Comparison of ENCODE assay signal across 8 cellular contexts in the genomic region with DNA sequence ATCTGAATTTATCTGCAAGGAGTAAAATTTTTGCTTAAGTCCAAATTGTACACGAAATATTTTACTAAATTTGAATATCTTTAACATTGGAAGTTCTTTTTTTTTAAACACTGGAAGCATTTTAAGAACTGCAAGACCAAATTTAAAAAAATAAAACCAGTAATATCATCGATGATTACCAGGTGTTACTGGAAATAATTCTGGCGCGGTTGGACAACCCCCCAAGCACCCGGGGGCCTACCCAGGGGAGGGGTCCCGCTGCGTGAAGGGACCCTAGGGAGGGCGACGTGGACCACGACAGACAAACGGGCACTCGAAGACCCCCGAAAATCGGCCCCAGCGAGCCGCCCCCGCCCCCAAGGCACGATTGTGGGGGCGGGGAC. TPM values are rescaled to one million over a fixed set of nuclear protein-coding genes. Genes with fewer than 3 reads are reported as not detected.
DNase-seq lines count a peak whose midpoint lies in the region; ATAC-seq, FAIRE-seq and TF ChIP-seq lines count a peak whose summit lies in the region.

No MANE protein-coding gene starts in this region.

- CTCF ChIA-PET in activated CD4-positive, alpha-beta memory T cell treated with anti-CD3 and anti-CD28 coated beads, Interleukin-2, amount 10 ng/mL, durations not matched to agents 7 days and 5 days (lab: Charles Lee): no interaction called here

- H3K4me1 ChIP-seq in HAP-1 (peaks cover 15% of the 10 kb centered on the region), hepatocyte (ENCODE audit: insufficient read depth) (peaks cover 22% of the 10 kb centered on the region), small intestine (ENCODE audit: control insufficient read depth in 2 of 2, insufficient read depth in 1 of 2, low read depth in 1 of 2, low read length in 1 of 2) (peaks cover 5% of the 10 kb centered on the region in 2 donors)

- DNase-seq in HAP-1 (ENCODE audit: low spot score in 2 of 2) (no peak), hepatocyte (ENCODE audit: low spot score) (no peak), small intestine (no peak), NCI-H128 (lab: John Stamatoyannopoulos, UW; ENCODE audit: unreplicated experiment) (no peak)
- no peak for DNase-seq in activated CD4-positive, alpha-beta memory T cell treated with anti-CD3 and anti-CD28 coated beads, Interleukin-2, amount 10 ng/mL, durations not matched to agents 7 days and 5 days

- H3K9me3 ChIP-seq in HAP-1 (no peaks in the 10 kb centered on the region), hepatocyte (ENCODE audit: low read depth) (no peaks in the 10 kb centered on the region), small intestine (ENCODE audit: control insufficient read depth, low read depth) (no peaks in the 10 kb centered on the region)

- H3K27ac ChIP-seq in hepatocyte (peak overlapping the region; percentile 58), small intestine (ENCODE audit: low read depth in 1 of 2, low read length in 1 of 2) (peak overlapping the region in 1 of 2 donors; percentile 56)

- ATAC-seq in HG03460 (IDR thresholded peaks at IDR 0.05; ENCODE audit: unreplicated experiment) (no peak), GM19324 (IDR thresholded peaks at IDR 0.05; ENCODE audit: low FRiP score, unreplicated experiment) (no peak), GM21529 (IDR thresholded peaks at IDR 0.05; ENCODE audit: unreplicated experiment) (no peak)

- H3K4me3 Mint-ChIP-seq in activated CD4-positive, alpha-beta memory T cell treated with anti-CD3 and anti-CD28 coated beads, Interleukin-2, amount 10 ng/mL, durations not matched to agents 7 days and 5 days: peak overlapping the region; percentile 90

- peaks cover 29% of the 10 kb centered on the region for H3K36me3 Mint-ChIP-seq in activated CD4-positive, alpha-beta memory T cell treated with anti-CD3 and anti-CD28 coated beads, Interleukin-2, amount 10 ng/mL, durations not matched to agents 7 days and 5 days (ENCODE audit: low read depth)

- H2AFZ ChIP-seq in hepatocyte: peak overlapping the region; percentile 79

- H3K79me2 ChIP-seq in hepatocyte: peaks cover 44% of the 10 kb centered on the region

- in situ Hi-C loops in HAP-1 (cut with MboI; ENCODE audit: low sequenced_read_pairs): no loop called here

- H3K9me3 Mint-ChIP-seq in activated CD4-positive, alpha-beta memory T cell treated with anti-CD3 and anti-CD28 coated beads, Interleukin-2, amount 10 ng/mL, durations not matched to agents 7 days and 5 days: no peaks in the 10 kb centered on the region

- H3K4me1 Mint-ChIP-seq in activated CD4-positive, alpha-beta memory T cell treated with anti-CD3 and anti-CD28 coated beads, Interleukin-2, amount 10 ng/mL, durations not matched to agents 7 days and 5 days: peaks cover 34% of the 10 kb centered on the region

- H3K27me3 ChIP-seq in HAP-1 (ENCODE audit: low read depth): no peaks in the 10 kb centered on the region
- no peaks in the 10 kb centered on the region for H3K27me3 ChIP-seq in hepatocyte
- no peaks in the 10 kb centered on the region for H3K27me3 ChIP-seq in small intestine (ENCODE audit: control insufficient read depth in 2 of 2, insufficient read depth in 2 of 2, low read length in 2 of 2)

- H3K4me2 ChIP-seq in hepatocyte: peak overlapping the region; percentile 74

- H4K20me1 ChIP-seq in hepatocyte (ENCODE audit: insufficient read depth, poor library complexity, severe bottlenecking): peaks cover 43% of the 10 kb centered on the region

- H3K27ac Mint-ChIP-seq in activated CD4-positive, alpha-beta memory T cell treated with anti-CD3 and anti-CD28 coated beads, Interleukin-2, amount 10 ng/mL, durations not matched to agents 7 days and 5 days: peak overlapping the region; percentile 83

- H3K9me2 ChIP-seq in hepatocyte (replicated peaks; ENCODE audit: insufficient read depth): no peaks in the 10 kb centered on the region

- POLR2A ChIA-PET in activated CD4-positive, alpha-beta memory T cell treated with anti-CD3 and anti-CD28 coated beads, Interleukin-2, amount 10 ng/mL, durations not matched to agents 7 days and 5 days (lab: Charles Lee): interaction anchor here (0.7 to 7.8 kb wide), 5 partner anchors 9 to 351 kb away, joined by 4 to 114 read pairs (median 58); partner anchors contain the start of genes JSRP1 and SF3A2

- no peaks in the 10 kb centered on the region for H3K27me3 Mint-ChIP-seq in activated CD4-positive, alpha-beta memory T cell treated with anti-CD3 and anti-CD28 coated beads, Interleukin-2, amount 10 ng/mL, durations not matched to agents 7 days and 5 days

- WGBS in hepatocyte (ENCODE audit: low lambda C conversion rate, missing lambda C conversion rate): 3% methylated on average over 14 of the region's 19 CpGs
- 1 to 2% (median 2%) methylated on average over 16 to 19 of the region's 19 CpGs for WGBS in small intestine, 3 donors

- FAIRE-seq in small intestine (lab: Jason Lieb, UNC): no peak

- H3K4me3 ChIP-seq in HAP-1: peak overlapping the region; percentile 99
- H3K4me3 ChIP-seq in hepatocyte: peak overlapping the region; percentile 44
- peak overlapping the region; percentile 51 to 53 for H3K4me3 ChIP-seq in small intestine (ENCODE audit: low read depth in 1 of 2, low read length in 2 of 2)

- no peak for TF ChIP-seq CTCF in hepatocyte (IDR thresholded peaks at IDR 0.05; ENCODE audit: poor library complexity)

- H3K36me3 ChIP-seq in HAP-1 (replicated peaks): peaks cover 38% of the 10 kb centered on the region
- no peaks in the 10 kb centered on the region for H3K36me3 ChIP-seq in hepatocyte (replicated peaks; ENCODE audit: insufficient read depth, low read depth)
- H3K36me3 ChIP-seq in small intestine (ENCODE audit: control insufficient read depth in 2 of 2, insufficient read depth in 2 of 2, low read length in 2 of 2): peaks cover 2 to 13% of the 10 kb centered on the region in 2 donors

RNA-seq across cellular contexts. Expression of gene JSRP1, which starts 12.6 kb away (rescaled TPM):
- total RNA-seq in activated CD4-positive, alpha-beta memory T cell treated with anti-CD3 and anti-CD28 coated beads, Interleukin-2, amount 10 ng/mL, durations not matched to agents 7 days and 5 days: 1 to 10 TPM in 1 of 2 experiments, under 1 TPM in 1; 0.73 to 1.3 TPM
- total RNA-seq in hepatocyte: 0.30 TPM in 1 of 2 replicates, not detected in the other
- 0.91 and 0.93 TPM in 2 replicates for polyA plus RNA-seq in hepatocyte
- 1 to 10 TPM in 2 of 3 donors, under 1 TPM in 1; 0.69 to 1.9 (median 1.3) TPM for polyA plus RNA-seq in small intestine

RNA-seq across cellular contexts. Expression of gene PEAK3, which starts 13.1 kb away (rescaled TPM):
- total RNA-seq in activated CD4-positive, alpha-beta memory T cell treated with anti-CD3 and anti-CD28 coated beads, Interleukin-2, amount 10 ng/mL, durations not matched to agents 7 days and 5 days: under 1 TPM; 0.70 to 0.88 TPM
- not detected in 2 replicates for total RNA-seq in hepatocyte
- polyA plus RNA-seq in hepatocyte (0.15 and 0.57 TPM in 2 replicates), small intestine (under 1 TPM in 2 of 3 donors, not detected in 1; 0.46 to 0.54 TPM)

RNA-seq across cellular contexts. Expression of gene AMH, which starts 19.7 kb away (rescaled TPM):
- total RNA-seq in activated CD4-positive, alpha-beta memory T cell treated with anti-CD3 and anti-CD28 coated beads, Interleukin-2, amount 10 ng/mL, durations not matched to agents 7 days and 5 days: 1 to 10 TPM; 4.6 to 7.6 TPM
- total RNA-seq in hepatocyte: 3.9 and 8.2 TPM in 2 replicates
- 20.9 and 22.3 TPM in 2 replicates for polyA plus RNA-seq in hepatocyte
- polyA plus RNA-seq in small intestine: 1 to 10 TPM; 1.1 to 3.0 (median 1.9) TPM

RNA-seq across cellular contexts. Expression of gene SF3A2, which starts 32.2 kb away (rescaled TPM):
- total RNA-seq in activated CD4-positive, alpha-beta memory T cell treated with anti-CD3 and anti-CD28 coated beads, Interleukin-2, amount 10 ng/mL, durations not matched to agents 7 days and 5 days: 100 to 1,000 TPM; 137 to 145 TPM
- total RNA-seq in hepatocyte: 17.9 and 21.2 TPM in 2 replicates
- 75.3 and 81.1 TPM in 2 replicates for polyA plus RNA-seq in hepatocyte
- 10 to 100 TPM; 31.8 to 45.5 (median 35.1) TPM for polyA plus RNA-seq in small intestine

RNA-seq across cellular contexts. Expression of gene PLEKHJ1, which starts 32.7 kb away (rescaled TPM):
- total RNA-seq in activated CD4-positive, alpha-beta memory T cell treated with anti-CD3 and anti-CD28 coated beads, Interleukin-2, amount 10 ng/mL, durations not matched to agents 7 days and 5 days: 10 to 100 TPM; 58.3 to 60.4 TPM
- total RNA-seq in hepatocyte: 142 and 165 TPM in 2 replicates
- polyA plus RNA-seq in hepatocyte: 190 and 207 TPM in 2 replicates
- 100 to 1,000 TPM; 269 to 307 (median 286) TPM for polyA plus RNA-seq in small intestine

Comparison
In these comparisons a context has a peak if more than half of its experiments do, and no peak if none do; other contexts are left out.
1. H3K4me3 ChIP-seq: peak in every context shown above with its lines; median percentile 99 in HAP-1; 52 in small intestine; 44 in hepatocyte.